9 cellular contexts compared by ENCODE assay signal in the genomic region with DNA sequence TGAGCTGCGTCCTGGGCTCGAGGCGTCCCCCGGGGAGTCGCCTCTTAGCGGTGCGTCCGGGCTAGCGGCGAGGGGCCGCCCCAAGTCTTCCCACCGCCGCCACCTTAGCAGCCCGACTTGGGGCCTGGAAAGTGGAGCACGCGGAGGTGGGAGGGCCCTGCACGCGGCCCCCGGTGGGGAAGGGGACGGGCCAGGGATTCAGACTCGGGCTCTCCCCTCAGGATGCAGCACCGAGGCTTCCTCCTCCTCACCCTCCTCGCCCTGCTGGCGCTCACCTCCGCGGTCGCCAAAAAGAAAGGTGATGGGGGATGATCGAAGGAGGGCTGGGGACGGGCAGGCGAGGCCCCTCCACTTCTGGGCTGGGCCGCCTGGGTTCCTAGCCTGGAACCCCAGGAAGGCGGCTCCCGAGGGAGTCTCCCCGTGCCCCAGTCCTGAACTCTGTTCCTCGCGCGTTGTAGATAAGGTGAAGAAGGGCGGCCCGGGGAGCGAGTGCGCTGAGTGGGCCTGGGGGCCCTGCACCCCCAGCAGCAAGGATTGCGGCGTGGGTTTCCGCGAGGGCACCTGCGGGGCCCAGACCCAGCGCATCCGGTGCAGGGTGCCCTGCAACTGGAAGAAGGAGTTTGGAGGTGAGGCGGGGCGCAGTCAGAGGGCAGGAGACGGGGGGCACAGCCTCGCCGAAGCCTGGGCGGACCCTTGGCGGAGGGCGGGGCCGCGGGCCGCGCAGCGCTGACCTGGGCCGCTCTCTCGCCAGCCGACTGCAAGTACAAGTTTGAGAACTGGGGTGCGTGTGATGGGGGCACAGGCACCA. TPM values are rescaled to one million over a fixed set of nuclear protein-coding genes. Genes with fewer than 3 reads are reported as not detected.
DNase-seq lines count a peak whose midpoint lies in the region; ATAC-seq, FAIRE-seq and TF ChIP-seq lines count a peak whose summit lies in the region.
"Had no signal": no experiment of that assay in that cellular context is flagged by ENCODE, and none has a peak within 500 bp of the region (broad histone marks: within the 10 kb centered on the region; RNA-seq: fewer than 3 reads in every experiment).

No MANE protein-coding gene starts in this region.

- H3K4me3 Mint-ChIP-seq in activated B cell treated with CpG ODN at 0.5 μM for 24 hours = peak overlapping the region; percentile 75
- peak overlapping the region; percentile 74 for H3K4me3 Mint-ChIP-seq in stimulated activated memory B cell treated with anti-CD40 and anti-IgM and Interleukin-4, amounts not matched to agents 10 μg/mL and 1 μg/mL and 100 μg/mL, for 72 hours

- TF ChIP-seq POLR2A in GM12891 (IDR thresholded peaks at IDR 0.05; ENCODE audit: low read depth, low read length) = no peak

- H3K4me1 Mint-ChIP-seq in activated B cell treated with CpG ODN at 0.5 μM for 24 hours = peaks cover 8% of the 10 kb centered on the region
- H3K4me1 Mint-ChIP-seq in stimulated activated memory B cell treated with anti-CD40 and anti-IgM and Interleukin-4, amounts not matched to agents 10 μg/mL and 1 μg/mL and 100 μg/mL, for 72 hours = peaks cover 19% of the 10 kb centered on the region

- ATAC-seq in activated B cell treated with CpG ODN at 0.5 μM for 24 hours (ENCODE audit: low read depth) = no peak
- ATAC-seq in stimulated activated memory B cell treated with anti-CD40 and anti-IgM and Interleukin-4, amounts not matched to agents 10 μg/mL and 1 μg/mL and 100 μg/mL, for 72 hours = no peak
- no peak for ATAC-seq in HG03521 (IDR thresholded peaks at IDR 0.05; ENCODE audit: unreplicated experiment)

- peaks cover 38% of the 10 kb centered on the region for H3K27me3 Mint-ChIP-seq in activated B cell treated with CpG ODN at 0.5 μM for 24 hours
- peaks cover 54% of the 10 kb centered on the region for H3K27me3 Mint-ChIP-seq in stimulated activated memory B cell treated with anti-CD40 and anti-IgM and Interleukin-4, amounts not matched to agents 10 μg/mL and 1 μg/mL and 100 μg/mL, for 72 hours

- H3K9me3 Mint-ChIP-seq in activated B cell treated with CpG ODN at 0.5 μM for 24 hours = no peaks in the 10 kb centered on the region
- H3K9me3 Mint-ChIP-seq in stimulated activated memory B cell treated with anti-CD40 and anti-IgM and Interleukin-4, amounts not matched to agents 10 μg/mL and 1 μg/mL and 100 μg/mL, for 72 hours = no peaks in the 10 kb centered on the region

- POLR2A ChIA-PET in AG04449 (lab: Yijun Ruan, JAX) = no interaction called here
- POLR2A ChIA-PET in activated B cell treated with CpG ODN at 0.5 μM for 24 hours (lab: Charles Lee) = no interaction called here

- FAIRE-seq in GM12891 (lab: Jason Lieb, UNC) (peak; percentile 28), D721Med (lab: Jason Lieb, UNC) (no peak)
- FAIRE-seq: islet of Langerhans had no signal

- H3K27ac Mint-ChIP-seq in activated B cell treated with CpG ODN at 0.5 μM for 24 hours = no peak overlapping the region
- no peak overlapping the region for H3K27ac Mint-ChIP-seq in stimulated activated memory B cell treated with anti-CD40 and anti-IgM and Interleukin-4, amounts not matched to agents 10 μg/mL and 1 μg/mL and 100 μg/mL, for 72 hours

- H3K4me3 ChIP-seq in AG04449 (ENCODE audit: low read depth, low read length) = peak overlapping the region; percentile 64
- peak overlapping the region; percentile 81 for H3K4me3 ChIP-seq in iPS-11a (ENCODE audit: low read depth, low read length)

- intact Hi-C loops in activated B cell treated with CpG ODN at 0.5 μM for 24 hours (cut with micrococcal nuclease) = loop anchor here (1.0 to 5.0 kb wide), 2 partner anchors 10 to 35 kb away; a partner anchor contains a TSS

- H3K36me3 Mint-ChIP-seq in activated B cell treated with CpG ODN at 0.5 μM for 24 hours (ENCODE audit: low read depth) = peaks cover 10% of the 10 kb centered on the region
- peaks cover 11% of the 10 kb centered on the region for H3K36me3 Mint-ChIP-seq in stimulated activated memory B cell treated with anti-CD40 and anti-IgM and Interleukin-4, amounts not matched to agents 10 μg/mL and 1 μg/mL and 100 μg/mL, for 72 hours

- CTCF ChIA-PET in AG04449 (lab: Yijun Ruan, JAX) = interaction anchor here (0.6 to 2.4 kb wide), 11 partner anchors 10 to 275 kb away, joined by 3 to 32 read pairs (median 5); a partner anchor contains a TSS
- CTCF ChIA-PET in activated B cell treated with CpG ODN at 0.5 μM for 24 hours (lab: Charles Lee) = interaction anchor here (1.1 kb wide), 1 partner anchor 143 kb away, joined by 3 read pairs; no protein-coding TSS in a partner anchor

- DNase-seq in AG04449 (ENCODE audit: low read depth, low spot score) (no peak), GM12891 (ENCODE audit: insufficient read length, low spot score) (no peak), activated B cell treated with CpG ODN at 0.5 μM for 24 hours (no peak), D721Med (ENCODE audit: insufficient read length, low spot score) (no peak)
- no peak for DNase-seq in stimulated activated CD4-positive, alpha-beta T cell treated with anti-CD3 and anti-CD28 coated beads, Interleukin-2, amount 100 ng/mL, for 48 hours

- TF ChIP-seq CTCF in AG04449 (IDR thresholded peaks at IDR 0.05; ENCODE audit: insufficient read depth, low read length, missing control alignments) (no peak), activated B cell treated with CpG ODN at 0.5 μM for 24 hours (IDR thresholded peaks at IDR 0.05) (no peak), D721Med (IDR thresholded peaks at IDR 0.05; ENCODE audit: insufficient read depth, missing control alignments) (no peak)

TF ChIP-seq in GM12891, 5 proteins besides CTCF, POLR2A, EP300 and RAD21:
- TF ChIP-seq SPI1 (IDR thresholded peaks at IDR 0.05; ENCODE audit: low read depth, low read length) = no peak
- TF ChIP-seq POLR2AphosphoS5 (IDR thresholded peaks at IDR 0.05; ENCODE audit: low read depth, low read length) = no peak
- TF ChIP-seq TAF1 (IDR thresholded peaks at IDR 0.05; ENCODE audit: low read depth, low read length) = no peak
- no peak for TF ChIP-seq POU2F2 (IDR thresholded peaks at IDR 0.05; ENCODE audit: low read depth, low read length)
- no peak for TF ChIP-seq PAX5 (IDR thresholded peaks at IDR 0.05; ENCODE audit: insufficient read depth, low read length, severe bottlenecking)

RNA-seq across cellular contexts. Expression of a gene that starts 0.6 kb away (rescaled TPM):
- polyA plus RNA-seq in GM12891 (2012; ENCODE audit: low read depth, missing spikeins) = 2.5 TPM
- total RNA-seq in activated B cell treated with CpG ODN at 0.5 μM for 24 hours = 0.55 and 0.78 TPM in 2 replicates

RNA-seq across cellular contexts. Expression of a gene that starts 9.5 kb away (rescaled TPM):
- polyA plus RNA-seq in GM12891 (2012; ENCODE audit: low read depth, missing spikeins) = 0.22 TPM
- total RNA-seq in activated B cell treated with CpG ODN at 0.5 μM for 24 hours = 0.35 and 0.42 TPM in 2 replicates

RNA-seq across cellular contexts. Expression of a gene that starts 34.8 kb away (rescaled TPM):
- 39.6 TPM for polyA plus RNA-seq in GM12891 (2012; ENCODE audit: low read depth, missing spikeins)
- total RNA-seq in activated B cell treated with CpG ODN at 0.5 μM for 24 hours = 48.1 and 53.6 TPM in 2 replicates
